In the genomic region with DNA sequence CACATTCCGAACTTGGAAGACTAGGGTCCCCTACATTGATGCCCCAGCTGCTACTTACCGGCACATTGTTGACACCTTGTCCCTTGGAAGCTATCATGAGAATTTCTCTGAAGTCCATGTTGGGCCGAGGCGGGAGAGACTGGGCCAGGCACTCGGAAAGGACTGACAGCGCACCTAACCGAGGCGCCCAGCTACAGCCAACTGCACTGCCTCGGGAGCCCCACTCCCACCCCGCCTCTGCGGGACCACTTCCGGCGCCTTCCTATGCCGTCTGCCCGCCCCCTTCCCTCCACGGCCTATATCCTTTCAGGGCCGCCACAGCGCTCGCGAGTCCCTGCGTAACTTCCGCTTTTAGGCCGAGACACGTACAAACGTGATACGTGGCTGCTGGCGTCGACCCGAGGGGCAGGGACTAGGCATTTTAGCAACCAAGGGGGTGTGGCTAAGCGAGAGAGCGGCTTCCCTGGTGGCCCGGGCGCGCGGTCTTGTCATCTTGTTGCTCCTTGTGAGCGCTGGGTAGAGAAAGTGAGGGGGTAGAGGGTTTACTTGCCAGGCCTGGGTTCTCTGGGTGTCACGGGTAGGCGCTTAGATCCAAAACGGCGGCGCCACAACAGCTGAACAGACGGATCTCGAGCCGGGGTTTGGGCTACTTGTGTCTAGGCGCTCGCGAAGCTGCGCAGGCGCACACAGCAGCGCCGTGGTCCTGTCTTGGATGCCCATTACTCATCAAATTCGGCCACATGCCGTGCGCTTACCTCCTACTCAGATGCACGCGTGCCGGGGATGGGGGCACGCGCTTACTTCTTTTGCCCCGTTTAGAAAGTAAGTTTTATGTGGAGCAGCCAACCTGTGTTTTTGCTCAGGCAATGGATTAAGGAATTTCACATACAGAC, we compare ENCODE assay signal across 1 cellular context.
TF ChIP-seq lines count a peak whose summit lies in the region.

A gene with protein sequence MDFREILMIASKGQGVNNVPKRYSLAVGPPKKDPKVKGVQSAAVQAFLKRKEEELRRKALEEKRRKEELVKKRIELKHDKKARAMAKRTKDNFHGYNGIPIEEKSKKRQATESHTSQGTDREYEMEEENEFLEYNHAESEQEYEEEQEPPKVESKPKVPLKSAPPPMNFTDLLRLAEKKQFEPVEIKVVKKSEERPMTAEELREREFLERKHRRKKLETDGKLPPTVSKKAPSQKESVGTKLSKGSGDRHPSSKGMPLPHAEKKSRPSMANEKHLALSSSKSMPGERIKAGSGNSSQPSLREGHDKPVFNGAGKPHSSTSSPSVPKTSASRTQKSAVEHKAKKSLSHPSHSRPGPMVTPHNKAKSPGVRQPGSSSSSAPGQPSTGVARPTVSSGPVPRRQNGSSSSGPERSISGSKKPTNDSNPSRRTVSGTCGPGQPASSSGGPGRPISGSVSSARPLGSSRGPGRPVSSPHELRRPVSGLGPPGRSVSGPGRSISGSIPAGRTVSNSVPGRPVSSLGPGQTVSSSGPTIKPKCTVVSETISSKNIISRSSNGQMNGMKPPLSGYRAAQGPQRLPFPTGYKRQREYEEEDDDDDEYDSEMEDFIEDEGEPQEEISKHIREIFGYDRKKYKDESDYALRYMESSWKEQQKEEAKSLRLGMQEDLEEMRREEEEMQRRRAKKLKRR (minus strand): TSS at position 203 of the 893 bp plus-strand sequence. CDS start 85 bp downstream, at position 118.

TF ChIP-seq in WTC11, 78 proteins besides CTCF, POLR2A, EP300 and RAD21 (continued from another document and continues in another):
- TF ChIP-seq, protein P1, sequence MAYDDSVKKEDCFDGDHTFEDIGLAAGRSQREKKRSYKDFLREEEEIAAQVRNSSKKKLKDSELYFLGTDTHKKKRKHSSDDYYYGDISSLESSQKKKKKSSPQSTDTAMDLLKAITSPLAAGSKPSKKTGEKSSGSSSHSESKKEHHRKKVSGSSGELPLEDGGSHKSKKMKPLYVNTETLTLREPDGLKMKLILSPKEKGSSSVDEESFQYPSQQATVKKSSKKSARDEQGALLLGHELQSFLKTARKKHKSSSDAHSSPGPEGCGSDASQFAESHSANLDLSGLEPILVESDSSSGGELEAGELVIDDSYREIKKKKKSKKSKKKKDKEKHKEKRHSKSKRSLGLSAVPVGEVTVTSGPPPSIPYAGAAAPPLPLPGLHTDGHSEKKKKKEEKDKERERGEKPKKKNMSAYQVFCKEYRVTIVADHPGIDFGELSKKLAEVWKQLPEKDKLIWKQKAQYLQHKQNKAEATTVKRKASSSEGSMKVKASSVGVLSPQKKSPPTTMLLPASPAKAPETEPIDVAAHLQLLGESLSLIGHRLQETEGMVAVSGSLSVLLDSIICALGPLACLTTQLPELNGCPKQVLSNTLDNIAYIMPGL (CRISPR knock-in tag; IDR thresholded peaks at IDR 0.05) = 0 out of 2 replicates have a peak, but pooled peaks have one; percentile 24
- TF ChIP-seq SP1 (CRISPR knock-in tag; conservative IDR thresholded peaks at IDR 0.05) (peak; percentile 98), FOXK1 (CRISPR knock-in tag; IDR thresholded peaks at IDR 0.05) (peak; percentile 92), ZNF416 (CRISPR knock-in tag; IDR thresholded peaks at IDR 0.05) (no peak), RELA (CRISPR knock-in tag; IDR thresholded peaks at IDR 0.05; ENCODE audit: borderline replicate concordance) (no peak), FOXP1 (CRISPR knock-in tag; IDR thresholded peaks at IDR 0.05; ENCODE audit: borderline replicate concordance) (0 out of 2 replicates have a peak, but pooled peaks have one; percentile 78), ZNF263 (CRISPR knock-in tag; IDR thresholded peaks at IDR 0.05; ENCODE audit: low read depth) (no peak), ETV6 (CRISPR knock-in tag; IDR thresholded peaks at IDR 0.05) (peak; percentile 28; the same call in 1 of the 2 replicates), GABPB1 (CRISPR knock-in tag; IDR thresholded peaks at IDR 0.05) (peak; percentile 76; the same call in 1 of the 2 replicates), MYBL2 (CRISPR knock-in tag; IDR thresholded peaks at IDR 0.05) (0 out of 2 replicates have a peak, but pooled peaks have one; percentile 44), ZNF219 (CRISPR knock-in tag; IDR thresholded peaks at IDR 0.05; ENCODE audit: borderline replicate concordance) (no peak), CREM (CRISPR knock-in tag; IDR thresholded peaks at IDR 0.05) (peak; percentile 98), CBFB (CRISPR knock-in tag; IDR thresholded peaks at IDR 0.05; ENCODE audit: low read depth) (no peak), ELF4 (CRISPR knock-in tag; IDR thresholded peaks at IDR 0.05; ENCODE audit: low read depth) (no peak), CREB1 (CRISPR knock-in tag; IDR thresholded peaks at IDR 0.05) (peak; percentile 79; the same call in 1 of the 2 replicates), RORB (CRISPR knock-in tag; IDR thresholded peaks at IDR 0.05) (no peak)
- TF ChIP-seq, protein P2, sequence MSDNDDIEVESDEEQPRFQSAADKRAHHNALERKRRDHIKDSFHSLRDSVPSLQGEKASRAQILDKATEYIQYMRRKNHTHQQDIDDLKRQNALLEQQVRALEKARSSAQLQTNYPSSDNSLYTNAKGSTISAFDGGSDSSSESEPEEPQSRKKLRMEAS (CRISPR knock-in tag; IDR thresholded peaks at IDR 0.05) = 0 out of 2 replicates have a peak, but pooled peaks have one; percentile 65
- TF ChIP-seq, protein P3, sequence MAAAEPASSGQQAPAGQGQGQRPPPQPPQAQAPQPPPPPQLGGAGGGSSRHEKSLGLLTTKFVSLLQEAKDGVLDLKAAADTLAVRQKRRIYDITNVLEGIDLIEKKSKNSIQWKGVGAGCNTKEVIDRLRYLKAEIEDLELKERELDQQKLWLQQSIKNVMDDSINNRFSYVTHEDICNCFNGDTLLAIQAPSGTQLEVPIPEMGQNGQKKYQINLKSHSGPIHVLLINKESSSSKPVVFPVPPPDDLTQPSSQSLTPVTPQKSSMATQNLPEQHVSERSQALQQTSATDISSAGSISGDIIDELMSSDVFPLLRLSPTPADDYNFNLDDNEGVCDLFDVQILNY (CRISPR knock-in tag; IDR thresholded peaks at IDR 0.05) = peak; percentile 31; the same call in 1 of the 2 replicates
- TF ChIP-seq, protein P4, sequence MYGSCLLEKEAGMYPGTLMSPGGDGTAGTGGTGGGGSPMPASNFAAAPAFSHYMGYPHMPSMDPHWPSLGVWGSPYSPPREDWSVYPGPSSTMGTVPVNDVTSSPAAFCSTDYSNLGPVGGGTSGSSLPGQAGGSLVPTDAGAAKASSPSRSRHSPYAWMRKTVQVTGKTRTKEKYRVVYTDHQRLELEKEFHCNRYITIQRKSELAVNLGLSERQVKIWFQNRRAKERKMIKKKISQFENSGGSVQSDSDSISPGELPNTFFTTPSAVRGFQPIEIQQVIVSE (CRISPR knock-in tag; IDR thresholded peaks at IDR 0.05; ENCODE audit: borderline replicate concordance) = no peak
- TF ChIP-seq, protein P5, sequence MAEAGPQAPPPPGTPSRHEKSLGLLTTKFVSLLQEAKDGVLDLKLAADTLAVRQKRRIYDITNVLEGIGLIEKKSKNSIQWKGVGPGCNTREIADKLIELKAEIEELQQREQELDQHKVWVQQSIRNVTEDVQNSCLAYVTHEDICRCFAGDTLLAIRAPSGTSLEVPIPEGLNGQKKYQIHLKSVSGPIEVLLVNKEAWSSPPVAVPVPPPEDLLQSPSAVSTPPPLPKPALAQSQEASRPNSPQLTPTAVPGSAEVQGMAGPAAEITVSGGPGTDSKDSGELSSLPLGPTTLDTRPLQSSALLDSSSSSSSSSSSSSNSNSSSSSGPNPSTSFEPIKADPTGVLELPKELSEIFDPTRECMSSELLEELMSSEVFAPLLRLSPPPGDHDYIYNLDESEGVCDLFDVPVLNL (CRISPR knock-in tag; IDR thresholded peaks at IDR 0.05; ENCODE audit: borderline replicate concordance, low read depth) = no peak
- TF ChIP-seq, protein P6, sequence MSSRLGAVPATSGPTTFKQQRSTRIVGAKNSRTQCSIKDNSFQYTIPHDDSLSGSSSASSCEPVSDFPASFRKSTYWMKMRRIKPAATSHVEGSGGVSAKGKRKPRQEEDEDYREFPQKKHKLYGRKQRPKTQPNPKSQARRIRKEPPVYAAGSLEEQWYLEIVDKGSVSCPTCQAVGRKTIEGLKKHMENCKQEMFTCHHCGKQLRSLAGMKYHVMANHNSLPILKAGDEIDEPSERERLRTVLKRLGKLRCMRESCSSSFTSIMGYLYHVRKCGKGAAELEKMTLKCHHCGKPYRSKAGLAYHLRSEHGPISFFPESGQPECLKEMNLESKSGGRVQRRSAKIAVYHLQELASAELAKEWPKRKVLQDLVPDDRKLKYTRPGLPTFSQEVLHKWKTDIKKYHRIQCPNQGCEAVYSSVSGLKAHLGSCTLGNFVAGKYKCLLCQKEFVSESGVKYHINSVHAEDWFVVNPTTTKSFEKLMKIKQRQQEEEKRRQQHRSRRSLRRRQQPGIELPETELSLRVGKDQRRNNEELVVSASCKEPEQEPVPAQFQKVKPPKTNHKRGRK (CRISPR knock-in tag; IDR thresholded peaks at IDR 0.05; ENCODE audit: borderline replicate concordance) = no peak
- TF ChIP-seq, protein P7, sequence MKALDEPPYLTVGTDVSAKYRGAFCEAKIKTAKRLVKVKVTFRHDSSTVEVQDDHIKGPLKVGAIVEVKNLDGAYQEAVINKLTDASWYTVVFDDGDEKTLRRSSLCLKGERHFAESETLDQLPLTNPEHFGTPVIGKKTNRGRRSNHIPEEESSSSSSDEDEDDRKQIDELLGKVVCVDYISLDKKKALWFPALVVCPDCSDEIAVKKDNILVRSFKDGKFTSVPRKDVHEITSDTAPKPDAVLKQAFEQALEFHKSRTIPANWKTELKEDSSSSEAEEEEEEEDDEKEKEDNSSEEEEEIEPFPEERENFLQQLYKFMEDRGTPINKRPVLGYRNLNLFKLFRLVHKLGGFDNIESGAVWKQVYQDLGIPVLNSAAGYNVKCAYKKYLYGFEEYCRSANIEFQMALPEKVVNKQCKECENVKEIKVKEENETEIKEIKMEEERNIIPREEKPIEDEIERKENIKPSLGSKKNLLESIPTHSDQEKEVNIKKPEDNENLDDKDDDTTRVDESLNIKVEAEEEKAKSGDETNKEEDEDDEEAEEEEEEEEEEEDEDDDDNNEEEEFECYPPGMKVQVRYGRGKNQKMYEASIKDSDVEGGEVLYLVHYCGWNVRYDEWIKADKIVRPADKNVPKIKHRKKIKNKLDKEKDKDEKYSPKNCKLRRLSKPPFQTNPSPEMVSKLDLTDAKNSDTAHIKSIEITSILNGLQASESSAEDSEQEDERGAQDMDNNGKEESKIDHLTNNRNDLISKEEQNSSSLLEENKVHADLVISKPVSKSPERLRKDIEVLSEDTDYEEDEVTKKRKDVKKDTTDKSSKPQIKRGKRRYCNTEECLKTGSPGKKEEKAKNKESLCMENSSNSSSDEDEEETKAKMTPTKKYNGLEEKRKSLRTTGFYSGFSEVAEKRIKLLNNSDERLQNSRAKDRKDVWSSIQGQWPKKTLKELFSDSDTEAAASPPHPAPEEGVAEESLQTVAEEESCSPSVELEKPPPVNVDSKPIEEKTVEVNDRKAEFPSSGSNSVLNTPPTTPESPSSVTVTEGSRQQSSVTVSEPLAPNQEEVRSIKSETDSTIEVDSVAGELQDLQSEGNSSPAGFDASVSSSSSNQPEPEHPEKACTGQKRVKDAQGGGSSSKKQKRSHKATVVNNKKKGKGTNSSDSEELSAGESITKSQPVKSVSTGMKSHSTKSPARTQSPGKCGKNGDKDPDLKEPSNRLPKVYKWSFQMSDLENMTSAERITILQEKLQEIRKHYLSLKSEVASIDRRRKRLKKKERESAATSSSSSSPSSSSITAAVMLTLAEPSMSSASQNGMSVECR (CRISPR knock-in tag; IDR thresholded peaks at IDR 0.05; ENCODE audit: borderline replicate concordance) = peak; percentile 27; the same call in 1 of the 2 replicates
- TF ChIP-seq, protein P8, sequence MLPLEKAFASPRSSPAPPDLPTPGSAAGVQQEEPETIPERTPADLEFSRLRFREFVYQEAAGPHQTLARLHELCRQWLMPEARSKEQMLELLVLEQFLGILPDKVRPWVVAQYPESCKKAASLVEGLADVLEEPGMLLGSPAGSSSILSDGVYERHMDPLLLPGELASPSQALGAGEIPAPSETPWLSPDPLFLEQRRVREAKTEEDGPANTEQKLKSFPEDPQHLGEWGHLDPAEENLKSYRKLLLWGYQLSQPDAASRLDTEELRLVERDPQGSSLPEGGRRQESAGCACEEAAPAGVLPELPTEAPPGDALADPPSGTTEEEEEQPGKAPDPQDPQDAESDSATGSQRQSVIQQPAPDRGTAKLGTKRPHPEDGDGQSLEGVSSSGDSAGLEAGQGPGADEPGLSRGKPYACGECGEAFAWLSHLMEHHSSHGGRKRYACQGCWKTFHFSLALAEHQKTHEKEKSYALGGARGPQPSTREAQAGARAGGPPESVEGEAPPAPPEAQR (CRISPR knock-in tag; IDR thresholded peaks at IDR 0.05) = no peak
- TF ChIP-seq, protein P9, sequence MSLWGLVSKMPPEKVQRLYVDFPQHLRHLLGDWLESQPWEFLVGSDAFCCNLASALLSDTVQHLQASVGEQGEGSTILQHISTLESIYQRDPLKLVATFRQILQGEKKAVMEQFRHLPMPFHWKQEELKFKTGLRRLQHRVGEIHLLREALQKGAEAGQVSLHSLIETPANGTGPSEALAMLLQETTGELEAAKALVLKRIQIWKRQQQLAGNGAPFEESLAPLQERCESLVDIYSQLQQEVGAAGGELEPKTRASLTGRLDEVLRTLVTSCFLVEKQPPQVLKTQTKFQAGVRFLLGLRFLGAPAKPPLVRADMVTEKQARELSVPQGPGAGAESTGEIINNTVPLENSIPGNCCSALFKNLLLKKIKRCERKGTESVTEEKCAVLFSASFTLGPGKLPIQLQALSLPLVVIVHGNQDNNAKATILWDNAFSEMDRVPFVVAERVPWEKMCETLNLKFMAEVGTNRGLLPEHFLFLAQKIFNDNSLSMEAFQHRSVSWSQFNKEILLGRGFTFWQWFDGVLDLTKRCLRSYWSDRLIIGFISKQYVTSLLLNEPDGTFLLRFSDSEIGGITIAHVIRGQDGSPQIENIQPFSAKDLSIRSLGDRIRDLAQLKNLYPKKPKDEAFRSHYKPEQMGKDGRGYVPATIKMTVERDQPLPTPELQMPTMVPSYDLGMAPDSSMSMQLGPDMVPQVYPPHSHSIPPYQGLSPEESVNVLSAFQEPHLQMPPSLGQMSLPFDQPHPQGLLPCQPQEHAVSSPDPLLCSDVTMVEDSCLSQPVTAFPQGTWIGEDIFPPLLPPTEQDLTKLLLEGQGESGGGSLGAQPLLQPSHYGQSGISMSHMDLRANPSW (CRISPR knock-in tag; conservative IDR thresholded peaks at IDR 0.05; ENCODE audit: low read depth) = no peak
- TF ChIP-seq, protein P10, sequence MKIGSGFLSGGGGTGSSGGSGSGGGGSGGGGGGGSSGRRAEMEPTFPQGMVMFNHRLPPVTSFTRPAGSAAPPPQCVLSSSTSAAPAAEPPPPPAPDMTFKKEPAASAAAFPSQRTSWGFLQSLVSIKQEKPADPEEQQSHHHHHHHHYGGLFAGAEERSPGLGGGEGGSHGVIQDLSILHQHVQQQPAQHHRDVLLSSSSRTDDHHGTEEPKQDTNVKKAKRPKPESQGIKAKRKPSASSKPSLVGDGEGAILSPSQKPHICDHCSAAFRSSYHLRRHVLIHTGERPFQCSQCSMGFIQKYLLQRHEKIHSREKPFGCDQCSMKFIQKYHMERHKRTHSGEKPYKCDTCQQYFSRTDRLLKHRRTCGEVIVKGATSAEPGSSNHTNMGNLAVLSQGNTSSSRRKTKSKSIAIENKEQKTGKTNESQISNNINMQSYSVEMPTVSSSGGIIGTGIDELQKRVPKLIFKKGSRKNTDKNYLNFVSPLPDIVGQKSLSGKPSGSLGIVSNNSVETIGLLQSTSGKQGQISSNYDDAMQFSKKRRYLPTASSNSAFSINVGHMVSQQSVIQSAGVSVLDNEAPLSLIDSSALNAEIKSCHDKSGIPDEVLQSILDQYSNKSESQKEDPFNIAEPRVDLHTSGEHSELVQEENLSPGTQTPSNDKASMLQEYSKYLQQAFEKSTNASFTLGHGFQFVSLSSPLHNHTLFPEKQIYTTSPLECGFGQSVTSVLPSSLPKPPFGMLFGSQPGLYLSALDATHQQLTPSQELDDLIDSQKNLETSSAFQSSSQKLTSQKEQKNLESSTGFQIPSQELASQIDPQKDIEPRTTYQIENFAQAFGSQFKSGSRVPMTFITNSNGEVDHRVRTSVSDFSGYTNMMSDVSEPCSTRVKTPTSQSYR (CRISPR knock-in tag; IDR thresholded peaks at IDR 0.05) = no peak
